1 cellular context compared by ENCODE assay signal in the genomic region with DNA sequence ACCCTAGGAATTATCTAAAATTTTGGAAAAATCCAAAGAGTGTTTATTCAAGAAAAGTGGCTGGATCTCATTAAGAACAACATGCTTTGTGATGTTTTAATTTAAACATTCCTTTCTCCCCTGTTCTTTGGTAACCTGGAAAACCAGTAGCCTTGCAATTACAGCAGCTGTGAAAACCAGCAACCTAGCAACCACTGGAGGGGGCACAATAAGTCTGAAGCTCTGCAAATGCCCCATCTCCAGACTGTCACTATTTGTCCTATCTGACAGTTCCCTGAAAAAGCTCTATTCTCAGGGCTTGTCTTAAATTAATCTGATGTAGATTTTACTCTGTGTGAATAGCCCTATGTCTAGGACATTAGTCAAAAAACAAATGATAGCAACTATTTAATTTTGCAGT.
TF ChIP-seq lines count a peak whose summit lies in the region.

No MANE protein-coding gene starts in this region.

TF ChIP-seq in GM23338, 12 proteins besides CTCF, POLR2A, EP300 and RAD21 (continued from another document):
- TF ChIP-seq ZNF462 (CRISPR knock-in tag; IDR thresholded peaks at IDR 0.05) (no peak), NANOG (IDR thresholded peaks at IDR 0.05; ENCODE audit: borderline replicate concordance) (no peak), POLR2AphosphoS5 (IDR thresholded peaks at IDR 0.05; ENCODE audit: low read depth) (no peak), ETS1 (IDR thresholded peaks at IDR 0.05) (no peak), EZH2 (IDR thresholded peaks at IDR 0.05; ENCODE audit: low read depth, unreplicated experiment) (no peak)
